ENCODE assay signal across 2 cellular contexts in genomic region chr5:177469750-177470525, GRCh38.
TF ChIP-seq lines count a peak whose summit lies in the region.

No MANE protein-coding gene starts in this region.

TF ChIP-seq in SK-N-SH, 30 proteins besides CTCF, POLR2A, EP300 and RAD21 (continued from another document):
- TF ChIP-seq, protein P1, sequence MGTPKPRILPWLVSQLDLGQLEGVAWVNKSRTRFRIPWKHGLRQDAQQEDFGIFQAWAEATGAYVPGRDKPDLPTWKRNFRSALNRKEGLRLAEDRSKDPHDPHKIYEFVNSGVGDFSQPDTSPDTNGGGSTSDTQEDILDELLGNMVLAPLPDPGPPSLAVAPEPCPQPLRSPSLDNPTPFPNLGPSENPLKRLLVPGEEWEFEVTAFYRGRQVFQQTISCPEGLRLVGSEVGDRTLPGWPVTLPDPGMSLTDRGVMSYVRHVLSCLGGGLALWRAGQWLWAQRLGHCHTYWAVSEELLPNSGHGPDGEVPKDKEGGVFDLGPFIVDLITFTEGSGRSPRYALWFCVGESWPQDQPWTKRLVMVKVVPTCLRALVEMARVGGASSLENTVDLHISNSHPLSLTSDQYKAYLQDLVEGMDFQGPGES (IDR thresholded peaks at IDR 0.05; ENCODE audit: low read depth, low read length), result no peak

TF ChIP-seq in SK-N-SH treated with all-trans-retinoic acid at 6 μM for 48 hours, 23 proteins besides CTCF, POLR2A, EP300 and RAD21 (continued from another document):
- no peak for TF ChIP-seq ESRRG (CRISPR knock-in tag; IDR thresholded peaks at IDR 0.05)
- TF ChIP-seq GLIS3 (CRISPR knock-in tag; IDR thresholded peaks at IDR 0.05), result no peak
- TF ChIP-seq RARB (CRISPR knock-in tag; IDR thresholded peaks at IDR 0.05), result no peak
- no peak for TF ChIP-seq CSRNP3 (CRISPR knock-in tag; IDR thresholded peaks at IDR 0.05)
TF ChIP-seq in SK-N-SH treated with all-trans-retinoic acid at 6 μM for 48 hours: peak in this region for 0.
